Comparison of ENCODE assay signal across 8 cellular contexts in the genomic region with DNA sequence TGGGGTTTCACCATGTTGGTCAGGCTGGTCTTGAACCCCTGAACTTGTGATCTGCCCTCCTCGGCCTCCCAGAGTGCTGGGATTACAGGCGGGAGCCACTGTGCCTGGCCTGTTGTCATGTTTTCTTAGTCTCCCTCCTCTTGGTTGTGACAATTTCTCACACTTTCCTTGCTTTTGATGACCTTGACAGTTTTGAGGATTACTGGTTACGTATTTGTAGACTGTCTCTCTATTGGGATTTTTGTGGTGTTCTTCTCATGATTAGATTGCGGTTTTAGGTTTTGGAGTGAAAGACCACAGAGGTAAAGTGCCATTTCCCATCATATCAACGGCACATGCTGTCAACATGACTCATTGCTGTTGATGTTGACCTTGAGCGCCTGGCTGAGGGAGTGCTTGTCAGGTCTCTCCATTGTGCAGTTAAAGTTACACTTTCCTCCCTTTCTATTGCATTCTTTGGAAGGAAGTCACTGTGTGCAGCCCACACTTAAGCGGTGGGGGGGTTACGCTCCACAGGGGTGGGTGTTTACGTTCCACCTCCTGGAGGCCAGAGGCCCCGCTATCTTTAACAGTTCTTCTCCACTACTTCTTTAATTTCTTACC. TPM values are rescaled to one million over a fixed set of nuclear protein-coding genes. Genes with fewer than 3 reads are reported as not detected.
DNase-seq lines count a peak whose midpoint lies in the region; ATAC-seq, FAIRE-seq and TF ChIP-seq lines count a peak whose summit lies in the region.

No MANE protein-coding gene starts in this region.

- intact Hi-C loops in gastrocnemius medialis (cut with DNase I; ENCODE audit: low total_unique reads): no loop called here

- peaks cover 12% of the 10 kb centered on the region for H3K4me1 ChIP-seq in A549
- H3K4me1 ChIP-seq in gastrocnemius medialis: no peaks in the 10 kb centered on the region

- WGBS in A549 (ENCODE audit: missing lambda C conversion rate): 16% methylated on average over 10 of the region's 10 CpGs

- CTCF ChIA-PET in A549 (lab: Yijun Ruan, JAX): interaction anchor here (0.6 to 3.2 kb wide), 7 partner anchors 11 to 673 kb away, joined by 3 to 14 read pairs (median 5); a partner anchor contains a TSS

- no peak for TF ChIP-seq CTCF in A549 (IDR thresholded peaks at IDR 0.05)
- TF ChIP-seq CTCF in fibroblast of mammary gland (conservative IDR thresholded peaks at IDR 0.05; ENCODE audit: control insufficient read depth, insufficient read depth, low read depth, low read length): no peak
- no peak for TF ChIP-seq CTCF in gastrocnemius medialis (IDR thresholded peaks at IDR 0.05 in 4 of 5, conservative IDR thresholded peaks at IDR 0.05 in 1 of 5)

- H3K9me3 ChIP-seq in A549 (no peaks in the 10 kb centered on the region), gastrocnemius medialis (no peaks in the 10 kb centered on the region)

- no peaks in the 10 kb centered on the region for H3K27me3 ChIP-seq in gastrocnemius medialis

- in situ Hi-C loops in gastrocnemius medialis (cut with MboI; ENCODE audit: low sequenced_read_pairs in 4 of 4): no loop called here

- H3K36me3 ChIP-seq in gastrocnemius medialis: no peaks in the 10 kb centered on the region

- POLR2A ChIA-PET in A549 (lab: Yijun Ruan, JAX): no interaction called here

- DNase-seq in A549 (ENCODE audit: low read depth in 1 of 2, low spot score in 1 of 2): peak; percentile 77 to 85
- DNase-seq in activated CD4-positive, alpha-beta T cell treated with anti-CD3 and anti-CD28 coated beads for 4 hours: peak; percentile 30 to 38
- peak; percentile 91 for DNase-seq in fibroblast of mammary gland (ENCODE audit: low read depth)
- DNase-seq in stimulated activated CD8-positive, alpha-beta memory T cell treated with anti-CD3 and anti-CD28 coated beads, Interleukin-15, amount 100 ng/mL, for 48 hours (ENCODE audit: low read depth in 2 of 2): peak; percentile 43 to 45
- DNase-seq in gastrocnemius medialis: no peak

- peak overlapping the region; percentile 61 for H3K4me2 ChIP-seq in A549

- H3K4me3 ChIP-seq in A549: no peak overlapping the region
- no peak overlapping the region for H3K4me3 ChIP-seq in fibroblast of mammary gland (ENCODE audit: control insufficient read depth, low read depth, low read length)
- H3K4me3 ChIP-seq in gastrocnemius medialis: no peak overlapping the region

- no peak for TF ChIP-seq EP300 in A549 (IDR thresholded peaks at IDR 0.05)

- TF ChIP-seq RAD21 in A549 (conservative IDR thresholded peaks at IDR 0.05 in 1 of 2, IDR thresholded peaks at IDR 0.05 in 1 of 2): no peak

- FAIRE-seq in A549 (lab: Jason Lieb, UNC): peak; percentile 89

- TF ChIP-seq POLR2A in A549 (IDR thresholded peaks at IDR 0.05; ENCODE audit: low read length) (no peak), gastrocnemius medialis (IDR thresholded peaks at IDR 0.05) (no peak)

- H3K27ac ChIP-seq in A549: peak overlapping the region; percentile 45 to 60; a peak in 3 of 6 replicates
- no peak overlapping the region for H3K27ac ChIP-seq in gastrocnemius medialis

- ATAC-seq in A549 (peak; percentile 71 to 81; a peak in 5 of 6 replicates), HG02981 (IDR thresholded peaks at IDR 0.05; ENCODE audit: unreplicated experiment) (peak; percentile 56), HG02571 (IDR thresholded peaks at IDR 0.05; ENCODE audit: unreplicated experiment) (no peak), gastrocnemius medialis (no peak), GM19328 (IDR thresholded peaks at IDR 0.05; ENCODE audit: unreplicated experiment) (no peak)

TF ChIP-seq in A549, 52 proteins besides CTCF, POLR2A, EP300 and RAD21 (continues in another document):
- TF ChIP-seq SREBF2 (IDR thresholded peaks at IDR 0.05) (no peak), ZC3H11A (IDR thresholded peaks at IDR 0.05) (no peak), HDAC2 (IDR thresholded peaks at IDR 0.05) (no peak), ZNF302 (CRISPR knock-in tag; IDR thresholded peaks at IDR 0.05) (no peak), CHD4 (IDR thresholded peaks at IDR 0.05; ENCODE audit: borderline replicate concordance) (no peak), CBX8 (IDR thresholded peaks at IDR 0.05) (no peak), HOXA7 (CRISPR knock-in tag; IDR thresholded peaks at IDR 0.05) (no peak), SMC3 (IDR thresholded peaks at IDR 0.05) (no peak), GATA3 (IDR thresholded peaks at IDR 0.05; ENCODE audit: borderline replicate concordance) (peak; percentile 63; the same call in 1 of the 2 replicates), KDM5A (IDR thresholded peaks at IDR 0.05) (no peak), FOSL2 (IDR thresholded peaks at IDR 0.05) (peak; percentile 44), FOSL2 (CRISPR knock-in tag; IDR thresholded peaks at IDR 0.05) (peak; percentile 75), CBX2 (IDR thresholded peaks at IDR 0.05; ENCODE audit: borderline replicate concordance, low read depth) (no peak), JUNB (IDR thresholded peaks at IDR 0.05) (peak; percentile 50), CHD2 (IDR thresholded peaks at IDR 0.05; ENCODE audit: low read length, partially characterized antibody) (no peak), MAZ (IDR thresholded peaks at IDR 0.05; ENCODE audit: borderline replicate concordance, low read depth, low read length) (no peak), RNF2 (IDR thresholded peaks at IDR 0.05; ENCODE audit: borderline replicate concordance, low read depth) (no peak), ZFP36 (IDR thresholded peaks at IDR 0.05; ENCODE audit: borderline replicate concordance, partially characterized antibody) (no peak), HOXB5 (CRISPR knock-in tag; IDR thresholded peaks at IDR 0.05) (0 out of 2 replicates have a peak, but pooled peaks have one; percentile 37), CEBPB (IDR thresholded peaks at IDR 0.05) (no peak), KDM1A (IDR thresholded peaks at IDR 0.05; ENCODE audit: low read depth) (no peak), ESRRA (IDR thresholded peaks at IDR 0.05; ENCODE audit: borderline replicate concordance, low read length) (peak; percentile 57; the same call in 1 of the 2 replicates)
- TF ChIP-seq, protein P1, sequence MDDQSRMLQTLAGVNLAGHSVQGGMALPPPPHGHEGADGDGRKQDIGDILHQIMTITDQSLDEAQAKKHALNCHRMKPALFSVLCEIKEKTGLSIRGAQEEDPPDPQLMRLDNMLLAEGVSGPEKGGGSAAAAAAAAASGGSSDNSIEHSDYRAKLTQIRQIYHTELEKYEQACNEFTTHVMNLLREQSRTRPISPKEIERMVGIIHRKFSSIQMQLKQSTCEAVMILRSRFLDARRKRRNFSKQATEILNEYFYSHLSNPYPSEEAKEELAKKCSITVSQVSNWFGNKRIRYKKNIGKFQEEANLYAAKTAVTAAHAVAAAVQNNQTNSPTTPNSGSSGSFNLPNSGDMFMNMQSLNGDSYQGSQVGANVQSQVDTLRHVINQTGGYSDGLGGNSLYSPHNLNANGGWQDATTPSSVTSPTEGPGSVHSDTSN (IDR thresholded peaks at IDR 0.05): no peak
- TF ChIP-seq, protein P2, sequence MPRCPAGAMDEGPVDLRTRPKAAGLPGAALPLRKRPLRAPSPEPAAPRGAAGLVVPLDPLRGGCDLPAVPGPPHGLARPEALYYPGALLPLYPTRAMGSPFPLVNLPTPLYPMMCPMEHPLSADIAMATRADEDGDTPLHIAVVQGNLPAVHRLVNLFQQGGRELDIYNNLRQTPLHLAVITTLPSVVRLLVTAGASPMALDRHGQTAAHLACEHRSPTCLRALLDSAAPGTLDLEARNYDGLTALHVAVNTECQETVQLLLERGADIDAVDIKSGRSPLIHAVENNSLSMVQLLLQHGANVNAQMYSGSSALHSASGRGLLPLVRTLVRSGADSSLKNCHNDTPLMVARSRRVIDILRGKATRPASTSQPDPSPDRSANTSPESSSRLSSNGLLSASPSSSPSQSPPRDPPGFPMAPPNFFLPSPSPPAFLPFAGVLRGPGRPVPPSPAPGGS (IDR thresholded peaks at IDR 0.05): no peak
- TF ChIP-seq, protein P3, sequence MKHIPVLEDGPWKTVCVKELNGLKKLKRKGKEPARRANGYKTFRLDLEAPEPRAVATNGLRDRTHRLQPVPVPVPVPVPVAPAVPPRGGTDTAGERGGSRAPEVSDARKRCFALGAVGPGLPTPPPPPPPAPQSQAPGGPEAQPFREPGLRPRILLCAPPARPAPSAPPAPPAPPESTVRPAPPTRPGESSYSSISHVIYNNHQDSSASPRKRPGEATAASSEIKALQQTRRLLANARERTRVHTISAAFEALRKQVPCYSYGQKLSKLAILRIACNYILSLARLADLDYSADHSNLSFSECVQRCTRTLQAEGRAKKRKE (CRISPR knock-in tag; IDR thresholded peaks at IDR 0.05; ENCODE audit: low read depth): no peak

RNA-seq across cellular contexts. Expression of a gene that starts 10.8 kb away (rescaled TPM):
- 0.06 and 0.09 TPM in 2 replicates for polyA plus RNA-seq in A549 (2011; rRNA removed)
- 0.07 and 0.09 TPM in 2 replicates for polyA plus RNA-seq in A549 (2012; cell fraction: cytosol; rRNA removed)
- 0.24 and 0.61 TPM in 2 replicates for polyA plus RNA-seq in A549 (2012; cell fraction: nucleus; rRNA removed)
- polyA plus RNA-seq in A549 (2017; fragmentation: RNase III; extraction: RNeasy Plus Mini Kit Qiagen cat#74134 plus additional on column Dnase treatment): 0.12 to 0.37 TPM (median 0.26 TPM) in 3 replicates
- 0.15 and 0.66 TPM in 2 replicates for polyA minus RNA-seq in A549 (2011; rRNA and poly(A)+ RNA removed)
- 100 to 1,000 TPM in 2 of 4 donors, 10 to 100 TPM in 2; 67.6 to 147 (median 110) TPM for total RNA-seq in gastrocnemius medialis

RNA-seq across cellular contexts. Expression of a gene that starts 25.2 kb away (rescaled TPM):
- polyA plus RNA-seq in A549 (2011; rRNA removed) (0.08 and 0.17 TPM in 2 replicates), A549 (2017; fragmentation: RNase III; extraction: RNeasy Plus Mini Kit Qiagen cat#74134 plus additional on column Dnase treatment) (0.09 to 0.21 TPM (median 0.17 TPM) in 3 replicates)
- 0.11 and 0.13 TPM in 2 replicates for polyA plus RNA-seq in A549 (2012; cell fraction: cytosol; rRNA removed)
- 0.10 and 0.34 TPM in 2 replicates for polyA plus RNA-seq in A549 (2012; cell fraction: nucleus; rRNA removed)
- not detected in 2 replicates for polyA minus RNA-seq in A549 (2011; rRNA and poly(A)+ RNA removed)
- total RNA-seq in gastrocnemius medialis: not detected

RNA-seq across cellular contexts. Expression of a gene that starts 45.6 kb away (rescaled TPM):
- not detected in 2 replicates for polyA plus RNA-seq in A549 (2011; rRNA removed)
- polyA plus RNA-seq in A549 (2012; cell fraction: cytosol; rRNA removed): not detected in 2 replicates
- not detected in 2 replicates for polyA plus RNA-seq in A549 (2012; cell fraction: nucleus; rRNA removed)
- polyA plus RNA-seq in A549 (2017; fragmentation: RNase III; extraction: RNeasy Plus Mini Kit Qiagen cat#74134 plus additional on column Dnase treatment): not detected in 3 replicates
- polyA minus RNA-seq in A549 (2011; rRNA and poly(A)+ RNA removed): not detected in 2 replicates
- total RNA-seq in gastrocnemius medialis: not detected

RNA-seq across cellular contexts. Expression of a gene that starts 52.1 kb away (rescaled TPM):
- polyA plus RNA-seq in A549 (2011; rRNA removed) (2.5 and 3.6 TPM in 2 replicates), A549 (2017; fragmentation: RNase III; extraction: RNeasy Plus Mini Kit Qiagen cat#74134 plus additional on column Dnase treatment) (1.9 to 2.7 TPM (median 2.6 TPM) in 3 replicates)
- polyA plus RNA-seq in A549 (2012; cell fraction: cytosol; rRNA removed): 2.4 and 3.0 TPM in 2 replicates
- 3.1 and 3.8 TPM in 2 replicates for polyA plus RNA-seq in A549 (2012; cell fraction: nucleus; rRNA removed)
- polyA minus RNA-seq in A549 (2011; rRNA and poly(A)+ RNA removed): 3.4 and 4.1 TPM in 2 replicates
- total RNA-seq in gastrocnemius medialis: 10 to 100 TPM in 3 of 4 donors, 1 to 10 TPM in 1; 8.9 to 19.8 (median 16.9) TPM

Comparison
In these comparisons a context has a peak if more than half of its experiments do, and no peak if none do; other contexts are left out.
1. ATAC-seq: peak in A549 (2 of 2) and HG02981 (single experiment); none in HG02571 (single experiment), gastrocnemius medialis (0 of 2) and GM19328 (single experiment).
2. DNase-seq: peak in A549 (2 of 2), activated CD4-positive, alpha-beta T cell treated with anti-CD3 and anti-CD28 coated beads for 4 hours (2 of 2), fibroblast of mammary gland (single experiment) and stimulated activated CD8-positive, alpha-beta memory T cell treated with anti-CD3 and anti-CD28 coated beads, Interleukin-15, amount 100 ng/mL, for 48 hours (2 of 2); none in gastrocnemius medialis (0 of 2).
3. H3K27ac ChIP-seq: peak in A549 (2 of 2); none in gastrocnemius medialis (0 of 4).